In genomic region chr2:171086352-171087290, GRCh38 we compare ENCODE assay signal across 8 cellular contexts.
DNase-seq lines count a peak whose midpoint lies in the region; ATAC-seq and TF ChIP-seq lines count a peak whose summit lies in the region.

No MANE protein-coding gene starts in this region.

- H3K4me3 Mint-ChIP-seq in naive thymus-derived CD8-positive, alpha-beta T cell = peak overlapping the region; percentile 83 to 97 (median 86)

- TF ChIP-seq CTCF in GM12864 (IDR thresholded peaks at IDR 0.05; ENCODE audit: low read depth, low read length, missing control alignments) (peak; percentile 61), epithelial cell of esophagus (IDR thresholded peaks at IDR 0.05; ENCODE audit: insufficient read depth, low read depth, low read length, missing control alignments) (peak; percentile 67), upper lobe of left lung (IDR thresholded peaks at IDR 0.05) (peak in 5 of 6 experiments; percentile 15 to 31 (median 19))

- DNase-seq in GM12864 (ENCODE audit: low read depth) = peak; percentile 22
- peak; percentile 11 for DNase-seq in NCI-H1048 (lab: John Stamatoyannopoulos, UW)
- peak; percentile 44 to 50 for DNase-seq in activated CD4-positive, alpha-beta T cell treated with anti-CD3 and anti-CD28 coated beads, Interleukin-2, amount 50 U/mL, for 4 hours
- peak; percentile 49 for DNase-seq in epithelial cell of esophagus (ENCODE audit: low read depth)
- peak; percentile 17 to 69 (median 52) for DNase-seq in naive thymus-derived CD8-positive, alpha-beta T cell
- no peak for DNase-seq in upper lobe of left lung
- no peak for DNase-seq in NOMO-1 (lab: John Stamatoyannopoulos, UW; ENCODE audit: unreplicated experiment in 2 of 2)

- no peak for TF ChIP-seq POLR2A in upper lobe of left lung (IDR thresholded peaks at IDR 0.05)

- peaks cover 0 to 12% (median 0%) of the 10 kb centered on the region in 3 donors for H3K36me3 Mint-ChIP-seq in naive thymus-derived CD8-positive, alpha-beta T cell

- no peaks in the 10 kb centered on the region for H3K9me3 Mint-ChIP-seq in naive thymus-derived CD8-positive, alpha-beta T cell

- H3K4me1 Mint-ChIP-seq in naive thymus-derived CD8-positive, alpha-beta T cell = peaks cover 30 to 69% (median 65%) of the 10 kb centered on the region in 4 donors

- no peaks in the 10 kb centered on the region for H3K27me3 Mint-ChIP-seq in naive thymus-derived CD8-positive, alpha-beta T cell

- no peak for TF ChIP-seq EP300 in upper lobe of left lung (IDR thresholded peaks at IDR 0.05)

- peaks cover 0 to under 1% (median 0%) of the 10 kb centered on the region in 4 donors for H3K36me3 ChIP-seq in upper lobe of left lung

- H3K9me3 ChIP-seq in upper lobe of left lung = no peaks in the 10 kb centered on the region

- POLR2A ChIA-PET in naive thymus-derived CD8-positive, alpha-beta T cell (lab: Charles Lee) = interaction anchor here (0.6 to 2.8 kb wide), 18 partner anchors 9 to 158 kb away, joined by 3 to 19 read pairs (median 4); partner anchors contain the start of gene TLK1

- peak; percentile 70 to 80 for ATAC-seq in naive thymus-derived CD8-positive, alpha-beta T cell
- peak; percentile 68 to 75 for ATAC-seq in upper lobe of left lung (ENCODE audit: low FRiP score in 2 of 2)
- ATAC-seq in HG03565 (IDR thresholded peaks at IDR 0.05; ENCODE audit: unreplicated experiment) = no peak

- H3K27me3 ChIP-seq in upper lobe of left lung = no peaks in the 10 kb centered on the region

- 58 to 61% methylated on average over 13 of the region's 13 CpGs for WGBS in upper lobe of left lung, 2 donors

- H3K27ac ChIP-seq in upper lobe of left lung = no peak overlapping the region

- H3K4me3 ChIP-seq in GM12864 (ENCODE audit: low read depth, low read length) = no peak overlapping the region
- H3K4me3 ChIP-seq in epithelial cell of esophagus (ENCODE audit: low read length) = no peak overlapping the region
- no peak overlapping the region for H3K4me3 ChIP-seq in upper lobe of left lung

- H3K4me1 ChIP-seq in upper lobe of left lung = peaks cover 0 to 8% (median 6%) of the 10 kb centered on the region in 4 donors

- peak overlapping the region; percentile 87 to 98 (median 94) for H3K27ac Mint-ChIP-seq in naive thymus-derived CD8-positive, alpha-beta T cell

Comparison
In these comparisons a context has a peak if more than half of its experiments do, and no peak if none do; other contexts are left out.
1. DNase-seq: peak in GM12864 (single experiment), NCI-H1048 (single experiment), activated CD4-positive, alpha-beta T cell treated with anti-CD3 and anti-CD28 coated beads, Interleukin-2, amount 50 U/mL, for 4 hours (2 of 2), epithelial cell of esophagus (single experiment) and naive thymus-derived CD8-positive, alpha-beta T cell (10 of 10); none in upper lobe of left lung (0 of 2) and NOMO-1 (0 of 2).
2. Peak in every context shown above with its lines, with median percentiles within 50 percentile points of each other: CTCF ChIP-seq.